ENCODE assay signal across 15 cellular contexts in genomic region chr12:27751386-27752047, GRCh38. TPM values are rescaled to one million over a fixed set of nuclear protein-coding genes. Genes with fewer than 3 reads are reported as not detected.
DNase-seq lines count a peak whose midpoint lies in the region; ATAC-seq and TF ChIP-seq lines count a peak whose summit lies in the region.
"Had no signal": no experiment of that assay in that cellular context is flagged by ENCODE, and none has a peak within 500 bp of the region (broad histone marks: within the 10 kb centered on the region; RNA-seq: fewer than 3 reads in every experiment).

No MANE protein-coding gene starts in this region.

- H3K36me3 ChIP-seq in esophagus squamous epithelium (peaks cover 0 to 27% (median 0%) of the 10 kb centered on the region in 3 donors), stomach (peaks cover 8 to 30% (median 19%) of the 10 kb centered on the region in 4 donors), smooth muscle cell (ENCODE audit: low read depth) (peaks cover 14% of the 10 kb centered on the region)

- peak overlapping the region in 3 of 4 donors; percentile 30 to 65 (median 63) for H3K27ac ChIP-seq in esophagus squamous epithelium
- peak overlapping the region in 4 of 5 donors; percentile 32 to 44 (median 40) for H3K27ac ChIP-seq in stomach
- H3K27ac ChIP-seq in smooth muscle cell (ENCODE audit: low read depth), result no peak overlapping the region

- H3K27me3 ChIP-seq in esophagus squamous epithelium (no peaks in the 10 kb centered on the region), stomach (no peaks in the 10 kb centered on the region), smooth muscle cell (ENCODE audit: low read depth) (no peaks in the 10 kb centered on the region)

- TF ChIP-seq POLR2A in esophagus squamous epithelium (IDR thresholded peaks at IDR 0.05) (no peak), stomach (IDR thresholded peaks at IDR 0.05) (no peak)

- H3F3A ChIP-seq in smooth muscle cell (ENCODE audit: low read depth), result no peaks in the 10 kb centered on the region

- H3K4me1 ChIP-seq in esophagus squamous epithelium (peaks cover 6 to 35% (median 17%) of the 10 kb centered on the region in 3 donors), stomach (peaks cover 0 to 26% (median 9%) of the 10 kb centered on the region in 4 donors), smooth muscle cell (ENCODE audit: low read depth) (no peaks in the 10 kb centered on the region)

- H3K9ac ChIP-seq in smooth muscle cell (ENCODE audit: low read depth), result no peak overlapping the region

- ATAC-seq in Right ventricle myocardium superior (ENCODE audit: poor library complexity), result no peak

- peak; percentile 18 to 58 for DNase-seq in NCI-H2081 (lab: John Stamatoyannopoulos, UW)
- no peak for DNase-seq in NCI-H2081 treated with DMSO at 0.1 percent for 48 hours (lab: John Stamatoyannopoulos, UW)
- DNase-seq in NCI-H510A (lab: John Stamatoyannopoulos, UW), result peak; percentile 56
- DNase-seq in esophagus squamous epithelium (lab: John Stamatoyannopoulos, UW), result no peak
- DNase-seq in stomach, result peak; percentile 73
- DNase-seq in smooth muscle cell (lab: John Stamatoyannopoulos, UW; ENCODE audit: unreplicated experiment), result no peak
- DNase-seq in NCI-H446 (lab: John Stamatoyannopoulos, UW), result no peak
- DNase-seq in Right ventricle myocardium superior, result no peak
- DNase-seq: amniotic stem cell; DMS153; hypothalamus; Karpas-422; stimulated activated CD4-positive, alpha-beta T cell treated with anti-CD3 and anti-CD28 coated beads, Interleukin-4, amount 100 ng/mL, for 1 hour had no signal

- TF ChIP-seq CTCF in esophagus squamous epithelium (IDR thresholded peaks at IDR 0.05), result no peak
- no peak for TF ChIP-seq CTCF in stomach (IDR thresholded peaks at IDR 0.05)
- TF ChIP-seq CTCF in smooth muscle cell (IDR thresholded peaks at IDR 0.05; ENCODE audit: borderline replicate concordance, insufficient read depth, poor library complexity, severe bottlenecking), result no peak

- H3K79me2 ChIP-seq in smooth muscle cell (ENCODE audit: low read depth), result no peaks in the 10 kb centered on the region

- H3K4me2 ChIP-seq in smooth muscle cell, result no peak overlapping the region

- H3K9me3 ChIP-seq in esophagus squamous epithelium (no peaks in the 10 kb centered on the region), stomach (no peaks in the 10 kb centered on the region), smooth muscle cell (replicated peaks; ENCODE audit: low read depth) (no peaks in the 10 kb centered on the region)

- no peak for TF ChIP-seq EP300 in stomach (IDR thresholded peaks at IDR 0.05)

- H4K20me1 ChIP-seq in smooth muscle cell (ENCODE audit: low read depth), result no peaks in the 10 kb centered on the region

- intact Hi-C loops in esophagus squamous epithelium (cut with DNase I) (no loop called here), stomach (cut with DNase I; ENCODE audit: low total_unique reads) (no loop called here), Right ventricle myocardium superior (cut with DNase I) (no loop called here)

- no peak overlapping the region for H2AFZ ChIP-seq in smooth muscle cell (ENCODE audit: low read depth)

- 33 to 73% methylated on average over 5 to 13 of the region's 15 CpGs for WGBS in esophagus squamous epithelium, 2 donors
- WGBS in stomach, 5 donors, result 69 to 83% (median 75%) methylated on average over 14 to 15 of the region's 15 CpGs
- 85% methylated on average over 15 of the region's 15 CpGs for WGBS in smooth muscle cell (ENCODE audit: low lambda C conversion rate)

- no peak overlapping the region for H3K4me3 ChIP-seq in esophagus squamous epithelium
- H3K4me3 ChIP-seq in stomach, result no peak overlapping the region
- no peak overlapping the region for H3K4me3 ChIP-seq in smooth muscle cell

RNA-seq across cellular contexts. Expression of gene KLHL42, which starts 28.5 kb away (rescaled TPM):
- total RNA-seq in esophagus squamous epithelium (10 to 100 TPM in 3 of 4 donors, 1 to 10 TPM in 1; 9.2 to 33.2 (median 11.3) TPM), stomach (100 to 1,000 TPM in 1 of 5 donors, 10 to 100 TPM in 4; 13.3 to 141 (median 54.5) TPM), smooth muscle cell (35.4 and 38.0 TPM in 2 replicates), Right ventricle myocardium superior (5.4 TPM)
- polyA plus RNA-seq in stomach (1 to 10 TPM; 5.1 to 7.7 (median 5.3) TPM), smooth muscle cell (25.6 and 39.7 TPM in 2 replicates)

RNA-seq across cellular contexts. Expression of gene MANSC4, which starts 28.5 kb away (rescaled TPM):
- total RNA-seq in esophagus squamous epithelium (not detected), stomach (not detected), smooth muscle cell (2.6 and 2.9 TPM in 2 replicates), Right ventricle myocardium superior (not detected)
- polyA plus RNA-seq in stomach (not detected), smooth muscle cell (0.47 and 5.5 TPM in 2 replicates)
- total RNA-seq: activated CD8-positive, alpha-beta memory T cell treated with anti-CD3 and anti-CD28 coated beads for 36 hours; posterior vena cava had no signal

RNA-seq across cellular contexts. Expression of gene MRPS35, which starts 40.9 kb away (rescaled TPM):
- total RNA-seq in esophagus squamous epithelium, result 10 to 100 TPM; 25.7 to 61.8 (median 56.3) TPM
- 10 to 100 TPM in 3 of 5 donors, 1 to 10 TPM in 2; 9.8 to 71.6 (median 15.6) TPM for total RNA-seq in stomach
- 10 to 100 TPM; 28.9 to 61.4 (median 42.8) TPM for polyA plus RNA-seq in stomach
- 75.6 and 77.1 TPM in 2 replicates for total RNA-seq in smooth muscle cell
- polyA plus RNA-seq in smooth muscle cell, result 51.6 and 55.6 TPM in 2 replicates
- total RNA-seq in Right ventricle myocardium superior, result 56.4 TPM

RNA-seq across cellular contexts. Expression of gene REP15, which starts 55.3 kb away (rescaled TPM):
- total RNA-seq in esophagus squamous epithelium (1 to 10 TPM in 2 of 4 donors, under 1 TPM in 1, not detected in 1; 0.30 to 2.9 (median 1.6) TPM), stomach (10 to 100 TPM in 3 of 5 donors, 1 to 10 TPM in 2; 4.1 to 38.2 (median 11.2) TPM), smooth muscle cell (1.7 and 3.6 TPM in 2 replicates), Right ventricle myocardium superior (6.3 TPM)
- polyA plus RNA-seq in stomach (100 to 1,000 TPM in 1 of 3 donors, 1 to 10 TPM in 2; 3.0 to 115 (median 9.8) TPM), smooth muscle cell (0.47 and 2.2 TPM in 2 replicates)

Comparison
In these comparisons a context has a peak if more than half of its experiments do, and no peak if none do; other contexts are left out.
1. DNase-seq: peak in NCI-H2081 (2 of 2), NCI-H510A (single experiment) and stomach (single experiment); none in NCI-H2081 treated with DMSO at 0.1 percent for 48 hours (single experiment), esophagus squamous epithelium (single experiment), smooth muscle cell (single experiment), NCI-H446 (0 of 2) and Right ventricle myocardium superior (single experiment).